In the genomic region with DNA sequence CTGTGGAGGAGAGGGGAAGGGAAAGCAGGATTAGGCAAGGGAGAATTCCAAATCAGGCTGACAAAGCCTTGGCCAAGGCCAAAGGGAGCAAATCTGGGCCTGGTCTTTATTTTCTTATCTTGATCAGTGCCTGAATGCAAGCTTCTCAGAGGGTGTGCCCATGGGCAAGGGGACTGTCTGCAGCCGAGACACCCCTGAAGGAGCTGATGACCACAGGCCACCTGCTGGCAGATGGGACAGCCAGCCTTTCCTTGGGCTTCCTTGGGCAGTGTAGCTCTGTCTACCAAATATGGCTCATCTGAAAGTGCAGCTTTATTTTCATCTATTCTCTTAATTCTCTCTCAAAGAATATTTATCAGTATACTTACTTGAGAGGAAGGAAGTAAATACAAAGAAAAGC, we compare ENCODE assay signal across 18 cellular contexts.
"Had no signal": no experiment of that assay in that cellular context is flagged by ENCODE, and none has a peak within 500 bp of the region (broad histone marks: within the 10 kb centered on the region; RNA-seq: fewer than 3 reads in every experiment).

No MANE protein-coding gene starts in this region.

- ATAC-seq: esophagus mucosa; left lobe of liver; psoas muscle; stimulated activated naive CD8-positive, alpha-beta T cell treated with anti-CD3 and anti-CD28 coated beads, Interleukin-15, Interleukin-2, amounts not matched to agents 100 U/mL and 50 U/mL, for 24 hours had no signal

- H3K36me3 ChIP-seq: suprapubic skin had no signal

- H3K9me3 ChIP-seq: psoas muscle, suprapubic skin had no signal

- H3K4me1 Mint-ChIP-seq: activated B cell treated with CpG ODN at 0.5 μM for 24 hours; activated CD4-positive, alpha-beta T cell treated with anti-CD3 and anti-CD28 coated beads, Interleukin-2, amount 10 ng/mL, durations not matched to agents 7 days and 5 days; brain; memory B cell had no signal

- H3K9me3 Mint-ChIP-seq: activated CD4-positive, alpha-beta T cell treated with anti-CD3 and anti-CD28 coated beads, Interleukin-2, amount 10 ng/mL, durations not matched to agents 7 days and 5 days; activated T-helper 2 cell treated with anti-CD3 and anti-CD28 coated beads, Interferon-gamma antibody, Interleukin-2, Interleukin-4, amounts not matched to agents 10 μg/mL and 5 μg/mL and 100 μg/mL, durations not matched to agents 14 hours and 24 hours and 36 hours; T-helper 1 cell treated with Interleukin-12 subunit alpha and Interleukin-12 subunit beta and Interleukin-4 antibody, amounts not matched to agents 30 μg/mL and 1 μg/mL, for 36 hours had no signal

- H3K27me3 ChIP-seq: suprapubic skin had no signal

- H3K4me3 Mint-ChIP-seq: activated B cell treated with CpG ODN at 0.5 μM for 24 hours; activated CD4-positive, alpha-beta T cell treated with anti-CD3 and anti-CD28 coated beads, Interleukin-2, amount 10 ng/mL, durations not matched to agents 7 days and 5 days; brain; memory B cell; T-helper 1 cell treated with Interleukin-12 subunit alpha and Interleukin-12 subunit beta and Interleukin-4 antibody, amounts not matched to agents 30 μg/mL and 1 μg/mL, for 36 hours; type B pancreatic cell had no signal

- H3K27ac ChIP-seq: psoas muscle, suprapubic skin had no signal

- H3K27ac Mint-ChIP-seq: activated B cell treated with CpG ODN at 0.5 μM for 24 hours; activated CD4-positive, alpha-beta T cell treated with anti-CD3 and anti-CD28 coated beads, Interleukin-2, amount 10 ng/mL, durations not matched to agents 7 days and 5 days; activated T-helper 2 cell treated with anti-CD3 and anti-CD28 coated beads, Interferon-gamma antibody, Interleukin-2, Interleukin-4, amounts not matched to agents 10 μg/mL and 5 μg/mL and 100 μg/mL, durations not matched to agents 14 hours and 24 hours and 36 hours; brain; memory B cell; T-helper 1 cell treated with Interleukin-12 subunit alpha and Interleukin-12 subunit beta and Interleukin-4 antibody, amounts not matched to agents 30 μg/mL and 1 μg/mL, for 36 hours; type B pancreatic cell had no signal

- H3K4me3 ChIP-seq: psoas muscle, suprapubic skin had no signal

- H3K27me3 Mint-ChIP-seq: activated B cell treated with CpG ODN at 0.5 μM for 24 hours; activated CD4-positive, alpha-beta T cell treated with anti-CD3 and anti-CD28 coated beads, Interleukin-2, amount 10 ng/mL, durations not matched to agents 7 days and 5 days; brain; memory B cell; type B pancreatic cell had no signal

- DNase-seq: activated B cell treated with CpG ODN at 0.5 μM for 24 hours; activated CD4-positive, alpha-beta T cell treated with anti-CD3 and anti-CD28 coated beads, Interleukin-2, amount 10 ng/mL, durations not matched to agents 7 days and 5 days; activated naive CD4-positive, alpha-beta T cell treated with anti-CD3 and anti-CD28 coated beads, Interleukin-2, amount 50 U/mL, for 16 hours; activated T-cell treated with anti-CD3 and anti-CD28 coated beads for 4 hours; amygdala; cerebellar nuclear complex; glutamatergic neuron; psoas muscle; stimulated activated CD4-positive, alpha-beta T cell treated with anti-CD3 and anti-CD28 coated beads, Interleukin-2, amount 100 ng/mL, for 48 hours; stimulated activated naive CD8-positive, alpha-beta T cell treated with anti-CD3 and anti-CD28 coated beads, Interleukin-15, Interleukin-2, amounts not matched to agents 100 U/mL and 50 U/mL, for 24 hours had no signal

- H3K4me1 ChIP-seq: psoas muscle, suprapubic skin had no signal
